ENCODE assay signal across 24 cellular contexts in the genomic region with DNA sequence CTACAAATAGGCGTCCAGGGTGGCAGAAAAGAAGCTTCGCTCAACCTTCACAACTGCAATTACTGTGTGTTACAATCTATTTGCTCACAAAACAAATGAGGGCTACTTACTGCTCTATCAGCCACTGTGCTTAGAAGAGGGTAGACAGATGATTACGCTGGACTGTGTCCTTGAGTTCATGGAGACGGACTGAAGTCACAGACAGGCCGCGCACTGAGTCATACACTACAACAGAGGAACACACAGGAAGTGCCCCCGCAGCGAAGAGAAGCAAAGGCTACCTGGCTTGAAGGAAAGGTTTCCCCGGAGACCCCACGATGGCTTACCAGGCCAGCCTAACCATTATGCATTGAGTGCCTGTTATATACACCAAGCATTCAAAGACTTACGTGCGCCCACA.
"Had no signal": no experiment of that assay in that cellular context is flagged by ENCODE, and none has a peak within 500 bp of the region (broad histone marks: within the 10 kb centered on the region; RNA-seq: fewer than 3 reads in every experiment).

No MANE protein-coding gene starts in this region.

- H3K4me1 ChIP-seq: parathyroid adenoma had no signal

- DNase-seq: activated CD4-positive, alpha-beta T cell treated with anti-CD3 and anti-CD28 coated beads, Interleukin-2, amount 50 U/mL, for 1 hour; activated CD8-positive, alpha-beta memory T cell treated with anti-CD3 and anti-CD28 coated beads, Interleukin-2, amount 50 U/mL, for 4 hours; activated naive CD4-positive, alpha-beta T cell treated with anti-CD3 and anti-CD28 coated beads, Interleukin-2, amount 10 ng/mL, durations not matched to agents 7 days and 5 days; activated naive CD8-positive, alpha-beta T cell treated with anti-CD3 and anti-CD28 coated beads, Interleukin-2, amount 50 U/mL, for 24 hours; activated T-cell treated with anti-CD3 and anti-CD28 coated beads, Interleukin-2, amount 50 U/mL, for 4 hours; aorta; cerebellar nuclear complex; effector CD8-positive, alpha-beta T cell; gastrocnemius medialis; head of caudate nucleus; kidney glomerular epithelial cell; mucosa of descending colon; naive B cell; stimulated activated CD4-positive, alpha-beta T cell treated with anti-CD3 and anti-CD28 coated beads, Interleukin-15, amount 100 ng/mL, for 24 hours; stimulated activated CD4-positive, alpha-beta T cell treated with anti-CD3 and anti-CD28 coated beads, Interleukin-2, amount 100 ng/mL, for 48 hours; upper lobe of right lung had no signal

- H3K36me3 ChIP-seq: breast epithelium, gastrocnemius medialis, suprapubic skin, upper lobe of right lung had no signal

- ATAC-seq: activated CD4-positive, CD25-positive, alpha-beta regulatory T cell treated with anti-CD3 and anti-CD28 coated beads, Interleukin-2, amount 50 U/mL, for 24 hours; activated naive CD8-positive, alpha-beta T cell treated with anti-CD3 and anti-CD28 coated beads, Interleukin-2, amount 50 U/mL, for 24 hours; activated T-cell treated with anti-CD3 and anti-CD28 coated beads, Interleukin-2, amount 50 U/mL, for 4 hours; esophagus mucosa; gastrocnemius medialis; mucosa of descending colon; upper lobe of right lung had no signal

- H2AFZ ChIP-seq: parathyroid adenoma had no signal

- H3K27me3 Mint-ChIP-seq: activated naive CD4-positive, alpha-beta T cell treated with anti-CD3 and anti-CD28 coated beads, Interleukin-2, amount 10 ng/mL, durations not matched to agents 7 days and 5 days; activated naive CD8-positive, alpha-beta T cell treated with anti-CD3 and anti-CD28 coated beads, Interleukin-2, amount 50 U/mL, for 24 hours; naive B cell; stimulated activated naive CD8-positive, alpha-beta T cell treated with anti-CD3 and anti-CD28 coated beads, Interleukin-15, Interleukin-2, amounts not matched to agents 100 ng/mL and 50 ng/mL, for 24 hours had no signal

- H3K4me3 Mint-ChIP-seq: activated naive CD4-positive, alpha-beta T cell treated with anti-CD3 and anti-CD28 coated beads, Interleukin-2, amount 10 ng/mL, durations not matched to agents 7 days and 5 days; activated naive CD8-positive, alpha-beta T cell treated with anti-CD3 and anti-CD28 coated beads, Interleukin-2, amount 50 U/mL, for 24 hours; activated T-cell treated with anti-CD3 and anti-CD28 coated beads, Interleukin-2, amount 50 U/mL, for 4 hours; memory B cell; naive B cell; stimulated activated naive CD8-positive, alpha-beta T cell treated with anti-CD3 and anti-CD28 coated beads, Interleukin-15, Interleukin-2, amounts not matched to agents 100 ng/mL and 50 ng/mL, for 24 hours had no signal

- H3K4me3 ChIP-seq: breast epithelium, gastrocnemius medialis, mucosa of descending colon, SK-N-MC, suprapubic skin, upper lobe of right lung had no signal

- H3K27me3 ChIP-seq: breast epithelium, gastrocnemius medialis, suprapubic skin, upper lobe of right lung had no signal

- H3K27ac ChIP-seq: breast epithelium, gastrocnemius medialis, parathyroid adenoma, SK-N-MC, suprapubic skin, upper lobe of right lung had no signal

- H3K36me3 Mint-ChIP-seq: activated naive CD4-positive, alpha-beta T cell treated with anti-CD3 and anti-CD28 coated beads, Interleukin-2, amount 10 ng/mL, durations not matched to agents 7 days and 5 days; memory B cell had no signal

- H3K27ac Mint-ChIP-seq: activated naive CD4-positive, alpha-beta T cell treated with anti-CD3 and anti-CD28 coated beads, Interleukin-2, amount 10 ng/mL, durations not matched to agents 7 days and 5 days; activated naive CD8-positive, alpha-beta T cell treated with anti-CD3 and anti-CD28 coated beads, Interleukin-2, amount 50 U/mL, for 24 hours; memory B cell; naive B cell; stimulated activated naive CD8-positive, alpha-beta T cell treated with anti-CD3 and anti-CD28 coated beads, Interleukin-15, Interleukin-2, amounts not matched to agents 100 ng/mL and 50 ng/mL, for 24 hours had no signal

- H3K4me1 Mint-ChIP-seq: activated naive CD4-positive, alpha-beta T cell treated with anti-CD3 and anti-CD28 coated beads, Interleukin-2, amount 10 ng/mL, durations not matched to agents 7 days and 5 days; activated naive CD8-positive, alpha-beta T cell treated with anti-CD3 and anti-CD28 coated beads, Interleukin-2, amount 50 U/mL, for 24 hours; memory B cell; naive B cell had no signal

- H3K79me2 ChIP-seq: parathyroid adenoma had no signal

- H3K9me3 ChIP-seq: breast epithelium, gastrocnemius medialis, mucosa of descending colon, suprapubic skin, upper lobe of right lung had no signal
